Comparison of ENCODE assay signal across 10 cellular contexts in the genomic region with DNA sequence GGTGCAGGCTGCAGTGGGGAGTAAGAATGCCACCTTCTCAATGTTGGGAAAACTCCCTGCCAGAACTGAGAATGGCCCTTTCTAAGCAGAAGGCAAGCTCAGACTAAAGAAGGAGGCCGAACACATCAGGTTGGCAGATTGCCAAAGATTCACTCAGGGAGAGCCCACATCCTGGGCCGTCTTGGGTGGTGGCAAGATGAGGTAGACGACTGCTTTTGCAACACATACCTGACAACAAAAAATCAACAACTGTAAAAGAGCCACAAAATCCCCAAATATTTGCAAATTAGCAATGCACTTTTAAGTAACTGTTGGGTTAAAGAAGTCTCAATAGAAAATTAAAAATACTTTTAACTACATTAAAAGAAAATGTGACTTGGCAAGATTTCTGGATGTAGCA. TPM values are rescaled to one million over a fixed set of nuclear protein-coding genes. Genes with fewer than 3 reads are reported as not detected.
DNase-seq lines count a peak whose midpoint lies in the region; ATAC-seq and TF ChIP-seq lines count a peak whose summit lies in the region.
"Not testable (repeated sequence)": the region's sequence is repeated elsewhere in the genome, so short reads cannot be mapped to it uniquely, and the experiment has no call there.
"Had no signal": no experiment of that assay in that cellular context is flagged by ENCODE, and none has a peak within 500 bp of the region (broad histone marks: within the 10 kb centered on the region; RNA-seq: fewer than 3 reads in every experiment).

No MANE protein-coding gene starts in this region.

- H3K9ac ChIP-seq in mammary epithelial cell (ENCODE audit: insufficient read depth, low read length): not testable (repeated sequence)

- intact Hi-C loops in mammary epithelial cell (cut with micrococcal nuclease); mucosa of descending colon (cut with DNase I, micrococcal nuclease): not testable (repeated sequence)

- CTCF ChIA-PET in mammary epithelial cell (lab: Charles Lee; ENCODE audit: low non-redundant PET): not testable (repeated sequence)

- in situ Hi-C loops in G401 (cut with HindIII; ENCODE audit: low sequenced_read_pairs); mammary epithelial cell (cut with MboI; ENCODE audit: low sequenced_read_pairs in 2 of 2): not testable (repeated sequence)

- peak; percentile 0 for DNase-seq in G401 (ENCODE audit: low spot score)
- peak; percentile 0 for DNase-seq in SK-N-DZ (ENCODE audit: low spot score)
- peak; percentile 4 to 11 for DNase-seq in activated CD4-positive, alpha-beta T cell treated with anti-CD3 and anti-CD28 coated beads, Interleukin-2, amount 50 U/mL, for 4 hours
- DNase-seq in activated T-cell treated with anti-CD3 and anti-CD28 coated beads, Interleukin-2, amount 50 U/mL, for 4 hours: peak; percentile 64
- DNase-seq in mammary epithelial cell: peak; percentile 19
- DNase-seq in mucosa of descending colon: peak; percentile 7 to 48 (median 28)
- DNase-seq in stimulated activated CD4-positive, alpha-beta T cell treated with anti-CD3 and anti-CD28 coated beads, Interleukin-4, amount 100 ng/mL, for 1 hour: peak; percentile 47
- DNase-seq in stimulated activated CD8-positive, alpha-beta memory T cell treated with anti-CD3 and anti-CD28 coated beads, Interleukin-7, amount 100 ng/mL, for 24 hours (ENCODE audit: low read depth): peak; percentile 21

- H3K4me3 ChIP-seq in mammary epithelial cell (replicated peaks in 1 of 3; ENCODE audit: insufficient read depth in 1 of 3, low read depth in 2 of 3, low read length in 3 of 3); mucosa of descending colon: not testable (repeated sequence)

- ATAC-seq in activated T-cell treated with anti-CD3 and anti-CD28 coated beads, Interleukin-2, amount 50 U/mL, for 4 hours; mucosa of descending colon: not testable (repeated sequence)

- not testable (repeated sequence) for H3K27ac ChIP-seq in mammary epithelial cell (ENCODE audit: insufficient read depth, low read depth, low read length)

- 7% methylated on average over 3 of the region's 3 CpGs for WGBS in mammary epithelial cell (ENCODE audit: low coverage, missing lambda C conversion rate)

- not testable (repeated sequence) for H2AFZ ChIP-seq in mammary epithelial cell (ENCODE audit: low read depth, low read length)

- H3K4me2 ChIP-seq in mammary epithelial cell (ENCODE audit: insufficient read depth, low read depth, low read length): not testable (repeated sequence)

- not testable (repeated sequence) for H3K36me3 ChIP-seq in mammary epithelial cell (ENCODE audit: insufficient read depth, low read length); mucosa of descending colon (ENCODE audit: low read depth)

- not testable (repeated sequence) for H3K4me3 Mint-ChIP-seq in activated T-cell treated with anti-CD3 and anti-CD28 coated beads, Interleukin-2, amount 50 U/mL, for 4 hours

- H3K4me1 Mint-ChIP-seq in activated T-cell treated with anti-CD3 and anti-CD28 coated beads, Interleukin-2, amount 50 U/mL, for 4 hours (ENCODE audit: low read depth): not testable (repeated sequence)

- H3K9me3 Mint-ChIP-seq in activated T-cell treated with anti-CD3 and anti-CD28 coated beads, Interleukin-2, amount 50 U/mL, for 4 hours: not testable (repeated sequence)

- not testable (repeated sequence) for H3K27me3 Mint-ChIP-seq in activated T-cell treated with anti-CD3 and anti-CD28 coated beads, Interleukin-2, amount 50 U/mL, for 4 hours (ENCODE audit: low read depth)

- BruUV-seq in mammary epithelial cell (replicated peaks; lab: Mats Ljungman, UMichigan): not testable (repeated sequence)

- not testable (repeated sequence) for TF ChIP-seq CTCF in mammary epithelial cell (conservative IDR thresholded peaks at IDR 0.05 in 1 of 2, IDR thresholded peaks at IDR 0.05 in 1 of 2; ENCODE audit: extremely low read depth in 1 of 2, insufficient read depth in 1 of 2, low read depth in 1 of 2, low read length in 2 of 2); mucosa of descending colon (IDR thresholded peaks at IDR 0.05)

- H3K36me3 Mint-ChIP-seq in activated T-cell treated with anti-CD3 and anti-CD28 coated beads, Interleukin-2, amount 50 U/mL, for 4 hours (ENCODE audit: insufficient read depth): not testable (repeated sequence)

- H3K4me1 ChIP-seq in mammary epithelial cell (ENCODE audit: insufficient read depth, low read length); mucosa of descending colon (ENCODE audit: low read depth): not testable (repeated sequence)

- dilution Hi-C loops in mammary epithelial cell (cut with HindIII; ENCODE audit: low sequenced_read_pairs): not testable (repeated sequence)

- not testable (repeated sequence) for H4K20me1 ChIP-seq in mammary epithelial cell (ENCODE audit: insufficient read depth, low read length)

- H3K27me3 ChIP-seq in mammary epithelial cell (ENCODE audit: insufficient read depth, low read length): not testable (repeated sequence)

- H3K79me2 ChIP-seq in mammary epithelial cell (ENCODE audit: insufficient read depth, low read length): not testable (repeated sequence)

- H3K9me3 ChIP-seq in mammary epithelial cell (replicated peaks; ENCODE audit: insufficient read depth, low read length); mucosa of descending colon: not testable (repeated sequence)

RNA-seq across cellular contexts. Expression of a gene that starts 24.9 kb away (rescaled TPM):
- 0.98 and 6.4 TPM in 2 replicates for total RNA-seq in G401 (2014; rRNA removed; shearing (Covaris generic))
- polyA plus RNA-seq in SK-N-DZ (2014; cell fraction: cytosol; rRNA removed): 2.4 and 2.5 TPM in 2 replicates
- polyA plus RNA-seq in SK-N-DZ (2014; cell fraction: nucleus; rRNA removed): 13.5 and 15.4 TPM in 2 replicates
- 1 to 10 TPM; 1.2 to 1.6 (median 1.4) TPM for total RNA-seq in activated T-cell treated with anti-CD3 and anti-CD28 coated beads, Interleukin-2, amount 50 U/mL, for 4 hours
- total RNA-seq in mammary epithelial cell (1 to 10 TPM; 2.3 to 7.2 TPM), mucosa of descending colon (1 to 10 TPM in 1 of 3 donors, under 1 TPM in 2; 0.39 to 1.7 (median 0.55) TPM)
- polyA plus RNA-seq in mammary epithelial cell: 1.1 TPM
- not detected for polyA minus RNA-seq in mammary epithelial cell

RNA-seq across cellular contexts. Expression of a gene that starts 54.8 kb away (rescaled TPM):
- 0.98 and 3.2 TPM in 2 replicates for total RNA-seq in G401 (2014; rRNA removed; shearing (Covaris generic))
- polyA plus RNA-seq in SK-N-DZ (2014; cell fraction: cytosol; rRNA removed): 0.35 and 1.1 TPM in 2 replicates
- polyA plus RNA-seq in SK-N-DZ (2014; cell fraction: nucleus; rRNA removed): 14.6 and 19.3 TPM in 2 replicates
- under 1 TPM; 0.16 to 0.40 (median 0.19) TPM for total RNA-seq in activated T-cell treated with anti-CD3 and anti-CD28 coated beads, Interleukin-2, amount 50 U/mL, for 4 hours
- total RNA-seq in mammary epithelial cell (1 to 10 TPM; 2.7 to 6.7 TPM), mucosa of descending colon (1 to 10 TPM; 4.9 to 7.5 (median 5.3) TPM)
- polyA plus RNA-seq in mammary epithelial cell: 0.75 TPM
- polyA minus RNA-seq in mammary epithelial cell: 0.16 TPM
- total RNA-seq: fibroblast of villous mesenchyme had no signal
- polyA plus RNA-seq: AG04450 had no signal

Comparison
In these comparisons a context has a peak if more than half of its experiments do, and no peak if none do; other contexts are left out.
1. DNase-seq: peak in every context shown above with its lines; median percentile 64 in activated T-cell treated with anti-CD3 and anti-CD28 coated beads, Interleukin-2, amount 50 U/mL, for 4 hours; 47 in stimulated activated CD4-positive, alpha-beta T cell treated with anti-CD3 and anti-CD28 coated beads, Interleukin-4, amount 100 ng/mL, for 1 hour; 28 in mucosa of descending colon; 21 in stimulated activated CD8-positive, alpha-beta memory T cell treated with anti-CD3 and anti-CD28 coated beads, Interleukin-7, amount 100 ng/mL, for 24 hours; 19 in mammary epithelial cell; 8 in activated CD4-positive, alpha-beta T cell treated with anti-CD3 and anti-CD28 coated beads, Interleukin-2, amount 50 U/mL, for 4 hours; 0 in G401; 0 in SK-N-DZ.